10 cellular contexts compared by ENCODE assay signal in the genomic region with DNA sequence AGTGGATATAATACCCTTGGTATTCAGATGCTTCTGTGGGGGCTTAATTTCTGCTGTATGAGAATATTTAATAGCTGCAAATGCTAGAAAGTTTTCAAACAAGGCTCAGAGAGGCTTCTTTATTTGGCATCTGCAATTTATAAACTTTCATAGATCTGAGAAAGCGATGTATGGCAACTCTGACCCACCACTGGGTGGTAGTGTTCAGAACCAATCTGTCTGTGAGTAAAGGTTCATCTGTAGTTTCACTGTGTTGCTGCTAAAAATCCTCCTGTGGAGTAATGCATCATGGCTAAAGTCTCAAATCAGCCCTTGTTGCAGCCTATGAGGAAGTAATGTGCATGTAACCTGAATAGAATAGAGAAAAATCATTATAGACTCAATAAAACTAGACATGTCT. TPM values are rescaled to one million over a fixed set of nuclear protein-coding genes. Genes with fewer than 3 reads are reported as not detected.
DNase-seq lines count a peak whose midpoint lies in the region; ATAC-seq and TF ChIP-seq lines count a peak whose summit lies in the region.
"Had no signal": no experiment of that assay in that cellular context is flagged by ENCODE, and none has a peak within 500 bp of the region (broad histone marks: within the 10 kb centered on the region; RNA-seq: fewer than 3 reads in every experiment).

No MANE protein-coding gene starts in this region.

- no peaks in the 10 kb centered on the region for H3K4me1 ChIP-seq in esophagus squamous epithelium

- H3K27ac Mint-ChIP-seq in HFFc6: no peak overlapping the region
- H3K27ac Mint-ChIP-seq: activated T-cell treated with anti-CD3 and anti-CD28 coated beads, Interleukin-2, amount 50 U/mL, for 24 hours; IgD-negative memory B cell had no signal

- 84 to 85% methylated on average over 1 of the region's 1 CpG for WGBS in esophagus squamous epithelium, 2 donors

- H3K36me3 Mint-ChIP-seq in HFFc6 (ENCODE audit: low read depth): no peaks in the 10 kb centered on the region
- H3K36me3 Mint-ChIP-seq: IgD-negative memory B cell had no signal

- peak; percentile 8; the same call in 1 of the 2 replicates for TF ChIP-seq CTCF in HFFc6 (IDR thresholded peaks at IDR 0.05)
- TF ChIP-seq CTCF in WERI-Rb-1 (IDR thresholded peaks at IDR 0.05; ENCODE audit: low read depth, low read length): peak; percentile 54
- peak; percentile 51 for TF ChIP-seq CTCF in kidney epithelial cell (IDR thresholded peaks at IDR 0.05; ENCODE audit: insufficient read depth, low read length, poor library complexity, severe bottlenecking)
- no peak for TF ChIP-seq CTCF in esophagus squamous epithelium (IDR thresholded peaks at IDR 0.05)

- intact Hi-C loops in esophagus squamous epithelium (cut with DNase I): no loop called here

- no peaks in the 10 kb centered on the region for H3K36me3 ChIP-seq in WERI-Rb-1
- H3K36me3 ChIP-seq in kidney epithelial cell (ENCODE audit: control insufficient read depth, insufficient read depth, low read length): no peaks in the 10 kb centered on the region
- no peaks in the 10 kb centered on the region for H3K36me3 ChIP-seq in esophagus squamous epithelium

- peak; percentile 52 for DNase-seq in COR-L47 (lab: John Stamatoyannopoulos, UW)
- no peak for DNase-seq in HFFc6
- peak; percentile 18 for DNase-seq in WERI-Rb-1
- DNase-seq in kidney epithelial cell (ENCODE audit: low read depth): no peak
- no peak for DNase-seq in esophagus squamous epithelium (lab: John Stamatoyannopoulos, UW)
- DNase-seq in activated T-cell treated with anti-CD3 and anti-CD28 coated beads for 4 hours: no peak
- no peak for DNase-seq in NCI-H187 (lab: John Stamatoyannopoulos, UW)
- DNase-seq: activated T-cell treated with anti-CD3 and anti-CD28 coated beads, Interleukin-2, amount 50 U/mL, for 24 hours had no signal

- H3K27me3 ChIP-seq in WERI-Rb-1 (ENCODE audit: insufficient read depth, low read depth, severe bottlenecking): no peaks in the 10 kb centered on the region
- H3K27me3 ChIP-seq in kidney epithelial cell (ENCODE audit: control insufficient read depth, insufficient read depth, low read length): no peaks in the 10 kb centered on the region
- no peaks in the 10 kb centered on the region for H3K27me3 ChIP-seq in esophagus squamous epithelium

- H3K4me3 Mint-ChIP-seq in HFFc6: no peak overlapping the region
- H3K4me3 Mint-ChIP-seq: activated T-cell treated with anti-CD3 and anti-CD28 coated beads, Interleukin-2, amount 50 U/mL, for 24 hours; IgD-negative memory B cell had no signal

- ATAC-seq in HG02870 (IDR thresholded peaks at IDR 0.05; ENCODE audit: unreplicated experiment): no peak

- H3K9me3 ChIP-seq in WERI-Rb-1 (ENCODE audit: severe bottlenecking) (no peaks in the 10 kb centered on the region), esophagus squamous epithelium (no peaks in the 10 kb centered on the region)

- no peaks in the 10 kb centered on the region for H3K4me1 Mint-ChIP-seq in HFFc6 (ENCODE audit: low read depth)
- H3K4me1 Mint-ChIP-seq: IgD-negative memory B cell had no signal

- no peak for TF ChIP-seq POLR2A in esophagus squamous epithelium (IDR thresholded peaks at IDR 0.05)

- no peak overlapping the region for H3K27ac ChIP-seq in WERI-Rb-1
- H3K27ac ChIP-seq in esophagus squamous epithelium: no peak overlapping the region

- H3K4me3 ChIP-seq in WERI-Rb-1 (ENCODE audit: low read depth, low read length) (no peak overlapping the region), kidney epithelial cell (ENCODE audit: low read depth, low read length) (no peak overlapping the region), esophagus squamous epithelium (no peak overlapping the region)

- no peaks in the 10 kb centered on the region for H3K27me3 Mint-ChIP-seq in HFFc6 (ENCODE audit: insufficient read depth)
- H3K27me3 Mint-ChIP-seq: activated T-cell treated with anti-CD3 and anti-CD28 coated beads, Interleukin-2, amount 50 U/mL, for 24 hours; IgD-negative memory B cell had no signal

- H3K9me3 Mint-ChIP-seq in HFFc6: peaks cover 36% of the 10 kb centered on the region
- H3K9me3 Mint-ChIP-seq: activated T-cell treated with anti-CD3 and anti-CD28 coated beads, Interleukin-2, amount 50 U/mL, for 24 hours; IgD-negative memory B cell had no signal

RNA-seq across cellular contexts. Expression of a gene that starts 47.4 kb away (rescaled TPM):
- total RNA-seq in HFFc6 (2021; fragmentation: NEBNext Ultra II Directional; extraction: Animal tissue kit (Norgen Biotek cat#: 25700)): under 1 TPM in 1 of 6 experiments, not detected in 5; 0.05 TPM
- total RNA-seq in kidney epithelial cell (10.9 and 17.3 TPM in 2 replicates), esophagus squamous epithelium (1 to 10 TPM in 3 of 4 donors, under 1 TPM in 1; 0.53 to 5.0 (median 3.1) TPM)

Comparison
In these comparisons a context has a peak if more than half of its experiments do, and no peak if none do; other contexts are left out.
1. DNase-seq: peak in COR-L47 (single experiment) and WERI-Rb-1 (single experiment); none in HFFc6 (single experiment), kidney epithelial cell (single experiment), esophagus squamous epithelium (single experiment), activated T-cell treated with anti-CD3 and anti-CD28 coated beads for 4 hours (single experiment) and NCI-H187 (0 of 2).
2. CTCF ChIP-seq: peak in HFFc6 (single experiment), WERI-Rb-1 (single experiment) and kidney epithelial cell (single experiment); none in esophagus squamous epithelium (0 of 6).